1 cellular context compared by ENCODE assay signal in the genomic region with DNA sequence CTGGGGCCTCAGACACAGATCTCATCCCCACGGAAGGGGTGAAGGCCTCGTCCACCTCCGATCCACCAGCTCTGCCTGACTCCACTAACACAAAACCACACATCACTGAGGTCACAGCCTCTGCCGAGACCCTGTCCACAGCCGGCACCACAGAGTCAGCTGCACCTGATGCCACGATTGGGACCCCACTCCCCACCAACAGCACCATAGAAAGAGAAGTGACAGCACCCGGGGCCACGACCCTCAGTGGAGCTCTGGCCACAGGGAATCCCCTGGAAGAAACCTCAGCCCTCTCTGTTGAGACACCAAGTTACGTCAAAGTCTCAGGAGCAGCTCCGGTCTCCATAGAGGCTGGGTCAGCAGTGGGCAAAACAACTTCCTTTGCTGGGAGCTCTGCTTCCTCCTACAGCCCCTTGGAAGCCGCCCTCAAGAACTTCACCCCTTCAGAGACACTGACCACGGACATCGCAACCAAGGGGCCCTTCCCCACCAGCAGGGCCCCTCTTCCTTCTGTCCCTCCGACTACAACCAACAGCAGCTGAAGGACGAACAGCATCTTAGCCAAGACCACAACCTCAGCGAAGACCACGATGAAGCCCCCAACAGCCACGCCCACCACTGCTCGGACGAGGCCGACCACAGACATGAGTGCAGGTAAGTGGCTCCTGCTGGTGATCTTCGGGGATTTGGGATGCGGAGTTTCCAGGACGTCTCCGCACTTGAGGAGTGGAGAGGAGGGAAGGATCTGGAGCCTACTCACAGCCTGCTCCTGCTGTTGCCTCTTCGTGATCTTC. TPM values are rescaled to one million over a fixed set of nuclear protein-coding genes. Genes with fewer than 3 reads are reported as not detected.
"Had no signal": no experiment of that assay in that cellular context is flagged by ENCODE, and none has a peak within 500 bp of the region (broad histone marks: within the 10 kb centered on the region; RNA-seq: fewer than 3 reads in every experiment).

No MANE protein-coding gene starts in this region.

RNA-seq across cellular contexts. Expression of a gene that starts 36.0 kb away (rescaled TPM):
- total RNA-seq: natural killer cell had no signal
